Comparison of ENCODE assay signal across 1 cellular context in genomic region chr4:147864591-147864990, GRCh38.
TF ChIP-seq lines count a peak whose summit lies in the region.

No MANE protein-coding gene starts in this region.

TF ChIP-seq in WTC11, 78 proteins besides CTCF, POLR2A, EP300 and RAD21 (continued from another document):
- TF ChIP-seq AFF4 (CRISPR knock-in tag; IDR thresholded peaks at IDR 0.05; ENCODE audit: borderline replicate concordance) (no peak), MXD4 (CRISPR knock-in tag; IDR thresholded peaks at IDR 0.05; ENCODE audit: borderline replicate concordance) (no peak)
